34 cellular contexts compared by ENCODE assay signal in the genomic region with DNA sequence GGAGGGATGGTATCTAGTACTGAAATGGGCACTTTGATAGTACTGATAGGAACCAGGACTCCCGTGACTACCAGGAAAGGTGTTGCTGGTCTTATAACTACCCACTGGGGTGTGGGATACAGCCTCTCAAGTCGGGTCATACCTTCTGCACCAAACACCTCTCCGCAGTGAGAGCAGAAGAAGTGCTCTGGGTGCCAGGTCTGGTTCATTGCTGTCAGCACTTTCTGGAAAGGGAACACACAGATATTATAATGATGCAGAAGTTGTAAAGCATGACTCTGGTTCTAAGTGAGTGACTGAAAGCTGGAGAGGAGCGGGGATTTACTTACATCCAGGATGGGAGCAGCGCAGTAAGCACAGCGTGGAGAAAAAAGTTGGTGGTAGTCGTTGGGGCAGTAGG. TPM values are rescaled to one million over a fixed set of nuclear protein-coding genes. Genes with fewer than 3 reads are reported as not detected.
"Had no signal": no experiment of that assay in that cellular context is flagged by ENCODE, and none has a peak within 500 bp of the region (broad histone marks: within the 10 kb centered on the region; RNA-seq: fewer than 3 reads in every experiment).

No MANE protein-coding gene starts in this region.

- H3K9me3 ChIP-seq: colonic mucosa, esophagus squamous epithelium, mucosa of descending colon, neutrophil, sigmoid colon, testis, tibial artery had no signal

- DNase-seq: central memory CD4-positive, alpha-beta T cell; colonic mucosa; effector CD8-positive, alpha-beta T cell; erythroblast; esophagus squamous epithelium; foreskin melanocyte; glutamatergic neuron; mesenchymal stem cell; mucosa of descending colon; naive B cell; sigmoid colon; stimulated activated CD4-positive, alpha-beta T cell treated with anti-CD3 and anti-CD28 coated beads, Interleukin-2, amount 100 ng/mL, for 24 hours; stimulated activated CD4-positive, alpha-beta T cell treated with anti-CD3 and anti-CD28 coated beads, Interleukin-4, amount 100 ng/mL, for 24 hours; stimulated activated naive CD8-positive, alpha-beta T cell treated with anti-CD3 and anti-CD28 coated beads, Interleukin-15, Interleukin-2, amounts not matched to agents 100 U/mL and 50 U/mL, for 24 hours; substantia nigra; testis; tibial artery had no signal

- H3K27ac ChIP-seq: colonic mucosa, esophagus squamous epithelium, hepatocyte, neutrophil, parathyroid adenoma, sigmoid colon, testis, tibial artery had no signal

- H3K4me1 Mint-ChIP-seq: mesothelial cell of epicardium, neural crest cell had no signal

- H3K4me1 ChIP-seq: colonic mucosa, esophagus squamous epithelium, parathyroid adenoma, sigmoid colon, testis, tibial artery had no signal

- ATAC-seq: mucosa of descending colon; natural killer cell treated with Interleukin-12 subunit alpha and Interleukin-12 subunit beta and Interleukin-15 and Interleukin-18, amount 100 ng/mL, for 72 hours; stimulated activated memory B cell treated with anti-CD40 and anti-IgM and Interleukin-4, amounts not matched to agents 10 μg/mL and 1 μg/mL and 100 μg/mL, for 72 hours; stimulated activated naive CD8-positive, alpha-beta T cell treated with anti-CD3 and anti-CD28 coated beads, Interleukin-15, Interleukin-2, amounts not matched to agents 100 U/mL and 50 U/mL, for 24 hours had no signal

- H3K9me3 Mint-ChIP-seq: dendritic cell treated with granulocyte-macrophage colony-stimulating factor and Interleukin-4, amounts not matched to agents 40 ng/mL and 50 ng/mL, for 4 days; natural killer cell treated with Interleukin-12 subunit alpha and Interleukin-12 subunit beta and Interleukin-15 and Interleukin-18, amount 100 ng/mL, for 72 hours; neural crest cell; type B pancreatic cell had no signal

- H3K27ac Mint-ChIP-seq: mesothelial cell of epicardium; progenitor cell of endocrine pancreas; stimulated activated memory B cell treated with anti-CD40 and anti-IgM and Interleukin-4, amounts not matched to agents 10 μg/mL and 1 μg/mL and 100 μg/mL, for 72 hours; type B pancreatic cell had no signal

- H3K4me3 ChIP-seq: colonic mucosa, esophagus squamous epithelium, hepatocyte, mucosa of descending colon, sigmoid colon, testis, tibial artery had no signal

- H3K4me3 Mint-ChIP-seq: dendritic cell treated with granulocyte-macrophage colony-stimulating factor and Interleukin-4, amounts not matched to agents 40 ng/mL and 50 ng/mL, for 4 days; mesothelial cell of epicardium; naive B cell; natural killer cell treated with Interleukin-12 subunit alpha and Interleukin-12 subunit beta and Interleukin-15 and Interleukin-18, amount 100 ng/mL, for 72 hours; neural crest cell; stimulated activated memory B cell treated with anti-CD40 and anti-IgM and Interleukin-4, amounts not matched to agents 10 μg/mL and 1 μg/mL and 100 μg/mL, for 72 hours; type B pancreatic cell had no signal

- H3K27me3 ChIP-seq: colonic mucosa, esophagus squamous epithelium, hepatocyte, neutrophil, sigmoid colon, testis, tibial artery had no signal

- H3K27me3 Mint-ChIP-seq: dendritic cell treated with granulocyte-macrophage colony-stimulating factor and Interleukin-4, amounts not matched to agents 40 ng/mL and 50 ng/mL, for 4 days; naive B cell; natural killer cell treated with Interleukin-12 subunit alpha and Interleukin-12 subunit beta and Interleukin-15 and Interleukin-18, amount 100 ng/mL, for 72 hours; progenitor cell of endocrine pancreas; stimulated activated memory B cell treated with anti-CD40 and anti-IgM and Interleukin-4, amounts not matched to agents 10 μg/mL and 1 μg/mL and 100 μg/mL, for 72 hours; type B pancreatic cell had no signal

RNA-seq across cellular contexts. Expression of a gene that starts 41.7 kb away (rescaled TPM):
- total RNA-seq: chondrocyte, colonic mucosa, esophagus squamous epithelium, hepatocyte, kidney epithelial cell, lower leg skin, lung microvascular endothelial cell, mesothelial cell of epicardium, mucosa of descending colon, neural crest cell, omental fat pad, progenitor cell of endocrine pancreas, skeletal muscle tissue, urinary bladder had no signal
- polyA plus RNA-seq: hepatocyte, sigmoid colon, urinary bladder had no signal
